Comparison of ENCODE assay signal across 2 cellular contexts in the genomic region with DNA sequence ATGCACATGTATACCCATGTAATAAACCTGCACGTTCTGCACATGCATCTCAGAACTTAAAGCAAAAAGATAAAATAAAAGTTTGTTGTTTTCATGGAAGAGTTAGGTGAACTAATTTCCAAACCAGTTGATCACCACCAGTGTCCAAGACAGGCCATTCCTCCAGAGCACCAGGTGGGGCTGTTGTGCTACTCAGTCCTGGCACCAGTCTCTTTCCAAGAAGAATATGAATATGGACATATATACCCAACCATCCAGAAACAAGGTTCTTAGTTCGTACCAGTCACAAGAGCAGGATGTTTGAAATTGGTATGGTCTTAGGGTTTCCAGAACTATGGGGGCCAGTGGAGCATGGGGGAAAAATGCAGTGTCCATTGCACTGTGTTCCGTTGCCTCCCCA.
TF ChIP-seq lines count a peak whose summit lies in the region.

No MANE protein-coding gene starts in this region.

TF ChIP-seq in SK-N-SH, 30 proteins besides CTCF, POLR2A, EP300 and RAD21 (continued from another document):
- TF ChIP-seq ZBTB33 (IDR thresholded peaks at IDR 0.05; ENCODE audit: borderline replicate concordance, low read depth) (no peak), JUND (IDR thresholded peaks at IDR 0.05) (no peak)
TF ChIP-seq in SK-N-SH: peak in this region for 0.

TF ChIP-seq in SK-N-SH treated with all-trans-retinoic acid at 6 μM for 48 hours, 23 proteins besides CTCF, POLR2A, EP300 and RAD21 (continued from another document):
- no peak for TF ChIP-seq OSR1 (CRISPR knock-in tag; IDR thresholded peaks at IDR 0.05)
- TF ChIP-seq CSDC2 (CRISPR knock-in tag; IDR thresholded peaks at IDR 0.05), result no peak
- TF ChIP-seq GLIS3 (CRISPR knock-in tag; IDR thresholded peaks at IDR 0.05), result no peak
- no peak for TF ChIP-seq POU6F1 (CRISPR knock-in tag; IDR thresholded peaks at IDR 0.05; ENCODE audit: borderline replicate concordance, low read depth)
- TF ChIP-seq SNAI2 (CRISPR knock-in tag; IDR thresholded peaks at IDR 0.05), result no peak
- TF ChIP-seq ZNF70 (CRISPR knock-in tag; IDR thresholded peaks at IDR 0.05), result no peak
- no peak for TF ChIP-seq ZFP30 (CRISPR knock-in tag; IDR thresholded peaks at IDR 0.05)
- TF ChIP-seq RARB (CRISPR knock-in tag; IDR thresholded peaks at IDR 0.05), result no peak
- no peak for TF ChIP-seq ISL1 (CRISPR knock-in tag; IDR thresholded peaks at IDR 0.05)
